In the genomic region with DNA sequence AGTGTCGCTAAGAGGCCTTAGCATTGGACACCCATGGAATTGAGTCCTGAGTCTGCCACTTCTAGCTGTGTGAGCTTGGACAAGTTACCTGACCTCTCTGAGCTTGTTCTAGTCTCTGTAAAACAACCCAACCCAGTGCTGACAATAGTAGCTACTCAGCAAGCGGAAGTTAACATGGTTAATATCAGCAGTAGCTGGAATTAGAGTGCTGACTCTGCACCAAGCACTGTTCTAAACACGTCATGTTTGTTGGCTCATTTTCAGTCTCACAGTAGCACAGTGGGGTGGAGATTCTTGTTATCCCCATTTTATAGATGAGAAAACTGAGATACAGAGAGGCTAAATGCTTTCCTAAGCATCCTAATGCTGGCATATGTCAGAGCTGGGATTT, we compare ENCODE assay signal across 1 cellular context.
TF ChIP-seq lines count a peak whose summit lies in the region.

No MANE protein-coding gene starts in this region.

TF ChIP-seq in HepG2, 621 proteins besides CTCF, POLR2A, EP300 and RAD21:
- TF ChIP-seq IKZF4 (CRISPR knock-in tag; IDR thresholded peaks at IDR 0.05; ENCODE audit: borderline replicate concordance, low read depth, not compliant biosample characterization) (no peak), MAFK (conservative IDR thresholded peaks at IDR 0.05 in 1 of 2, IDR thresholded peaks at IDR 0.05 in 1 of 2; ENCODE audit: low read length in 2 of 2) (0 out of 4 replicates have a peak, but pooled peaks of 1 of the 2 experiments have one; percentile 4)
